7 cellular contexts compared by ENCODE assay signal in genomic region chr1:120598331-120598951, GRCh38.
A peak's percentile ranks its signal among the peaks of the same experiment; 100 is the strongest.
DNase-seq lines count a peak whose midpoint lies in the region; ATAC-seq, FAIRE-seq and TF ChIP-seq lines count a peak whose summit lies in the region.
"Not testable (repeated sequence)": the region's sequence is repeated elsewhere in the genome, so short reads cannot be mapped to it uniquely, and the experiment has no call there.

No MANE protein-coding gene starts in this region.

- not testable (repeated sequence) for H3F3A ChIP-seq in GM23338 (replicated peaks; ENCODE audit: low read depth)

- TF ChIP-seq EP300 in K562 (IDR thresholded peaks at IDR 0.05; ENCODE audit: low read length); upper lobe of left lung (IDR thresholded peaks at IDR 0.05): not testable (repeated sequence)

- not testable (repeated sequence) for BruUV-seq in Panc1 (replicated peaks; lab: Mats Ljungman, UMichigan); K562 (replicated peaks; lab: Mats Ljungman, UMichigan)

- not testable (repeated sequence) for H3K4me3 Mint-ChIP-seq in GM23338

- not testable (repeated sequence) for TF ChIP-seq RAD21 in K562 (CRISPR knock-in tag; conservative IDR thresholded peaks at IDR 0.05 in 1 of 2, IDR thresholded peaks at IDR 0.05 in 1 of 2)

- not testable (repeated sequence) for H3K9me3 ChIP-seq in Panc1 (ENCODE audit: control insufficient read depth, insufficient read depth, low read depth, low read length); K562 (replicated peaks; ENCODE audit: control insufficient read depth, insufficient read depth, low read depth, low read length); heart left ventricle; lung (ENCODE audit: control insufficient read depth in 2 of 2, insufficient read depth in 1 of 2, low read length in 1 of 2); upper lobe of left lung

- not testable (repeated sequence) for H3K4me2 ChIP-seq in GM23338; K562 (ENCODE audit: insufficient read depth, low read length)

- not testable (repeated sequence) for H3K79me2 ChIP-seq in GM23338 (replicated peaks; ENCODE audit: insufficient read depth); K562 (ENCODE audit: control insufficient read depth, insufficient read depth, low read length)

- intact Hi-C loops in Panc1 (cut with micrococcal nuclease; ENCODE audit: unreplicated experiment); K562 (cut with micrococcal nuclease); heart left ventricle (cut with DNase I): not testable (repeated sequence)

- H3K27ac ChIP-seq in GM23338 (ENCODE audit: low read depth); Panc1 (ENCODE audit: low read length); K562 (ENCODE audit: extremely low read depth, low read depth, low read length); heart left ventricle; lung (ENCODE audit: low read depth in 1 of 2, low read length in 1 of 2); upper lobe of left lung: not testable (repeated sequence)

- H3K9me3 Mint-ChIP-seq in GM23338 = not testable (repeated sequence)

- TF ChIP-seq CTCF in GM23338 (conservative IDR thresholded peaks at IDR 0.05; ENCODE audit: low read depth in 2 of 2); Panc1 (IDR thresholded peaks at IDR 0.05); K562 (IDR thresholded peaks at IDR 0.05 in 2 of 3, conservative IDR thresholded peaks at IDR 0.05 in 1 of 3; ENCODE audit: insufficient read depth in 2 of 3, low read depth in 1 of 3, low read length in 3 of 3); heart left ventricle (IDR thresholded peaks at IDR 0.05); lung (IDR thresholded peaks at IDR 0.05; ENCODE audit: control extremely low read depth, extremely low read depth); upper lobe of left lung (IDR thresholded peaks at IDR 0.05): not testable (repeated sequence)

- H3K9me1 ChIP-seq in K562 (ENCODE audit: control insufficient read depth, insufficient read depth, low read length) = not testable (repeated sequence)

- not testable (repeated sequence) for H2AFZ ChIP-seq in GM23338; K562 (ENCODE audit: low read depth, low read length)

- in situ Hi-C loops in Panc1 (cut with HindIII; ENCODE audit: low pct_unique_long_range_greater_than_20kb, low sequenced_read_pairs); K562 (cut with MboI): not testable (repeated sequence)

- H4K20me1 ChIP-seq in GM23338 (replicated peaks; ENCODE audit: insufficient read depth); K562 (replicated peaks; ENCODE audit: control insufficient read depth, insufficient read depth, low read length): not testable (repeated sequence)

- not testable (repeated sequence) for H3K4me1 ChIP-seq in GM23338 (ENCODE audit: insufficient read depth); Panc1 (ENCODE audit: control insufficient read depth, insufficient read depth, low read length); K562 (replicated peaks in 1 of 2; ENCODE audit: control insufficient read depth in 2 of 2, insufficient read depth in 2 of 2, low read length in 2 of 2); heart left ventricle; lung (ENCODE audit: control insufficient read depth in 2 of 2, insufficient read depth in 2 of 2, low read length in 2 of 2); upper lobe of left lung

- not testable (repeated sequence) for TF ChIP-seq POLR2A in K562 (conservative IDR thresholded peaks at IDR 0.05); heart left ventricle (IDR thresholded peaks at IDR 0.05); upper lobe of left lung (IDR thresholded peaks at IDR 0.05)

- CTCF ChIA-PET in Panc1 (lab: Charles Lee); K562 (lab: Yijun Ruan, JAX; ENCODE audit: low intra/inter-chr PET ratio): not testable (repeated sequence)

- not testable (repeated sequence) for H3K9me2 ChIP-seq in GM23338 (ENCODE audit: insufficient read depth)

- POLR2A ChIA-PET in Panc1 (lab: Charles Lee); K562 (lab: Yijun Ruan, JAX): not testable (repeated sequence)

- ATAC-seq in GM23338 (peak; percentile 73), Panc1 (peak; percentile 60), K562 (peak; percentile 74), heart left ventricle (peak in 3 of 4 donors; percentile 3 to 62 (median 54)), left lobe of liver (peak; percentile 51), lung (ENCODE audit: insufficient read depth, low FRiP score) (peak; percentile 79), upper lobe of left lung (ENCODE audit: low FRiP score in 2 of 2) (peak; percentile 48 to 91)

- not testable (repeated sequence) for H3K27ac Mint-ChIP-seq in GM23338

- not testable (repeated sequence) for H3K27me3 ChIP-seq in GM23338 (ENCODE audit: insufficient read depth); Panc1 (ENCODE audit: control insufficient read depth, insufficient read depth, low read length); K562 (ENCODE audit: control insufficient read depth in 2 of 2, insufficient read depth in 2 of 2, low read length in 2 of 2); heart left ventricle; lung (ENCODE audit: control insufficient read depth, insufficient read depth); upper lobe of left lung

- H3K9ac ChIP-seq in K562 (ENCODE audit: insufficient read depth in 1 of 2, low read depth in 2 of 2, low read length in 2 of 2) = not testable (repeated sequence)

- not testable (repeated sequence) for H3K27me3 Mint-ChIP-seq in GM23338 (ENCODE audit: insufficient read depth, low read depth, poor library complexity)

- not testable (repeated sequence) for H3K36me3 ChIP-seq in GM23338 (ENCODE audit: insufficient read depth); Panc1 (ENCODE audit: control insufficient read depth, insufficient read depth, low read length); K562 (ENCODE audit: control insufficient read depth, insufficient read depth, low read length); heart left ventricle; lung (ENCODE audit: control insufficient read depth in 2 of 2, insufficient read depth in 2 of 2, low read length in 2 of 2); upper lobe of left lung

- WGBS in K562 (ENCODE audit: insufficient coverage, low coverage, missing lambda C conversion rate) = no CpG with 5 or more reads among the region's 4 CpGs
- WGBS in heart left ventricle, 4 donors = 64 to 86% methylated on average over 1 to 3 of the region's 4 CpGs; no CpG with 5 or more reads in 2 of the 4 donors
- no CpG with 5 or more reads among the region's 4 CpGs for WGBS in lung, 2 donors
- WGBS in upper lobe of left lung, 2 donors = 71% methylated on average over 3 of the region's 4 CpGs; no CpG with 5 or more reads in 1 of the 2 donors

- FAIRE-seq in K562 (lab: Jason Lieb, UNC) = not testable (repeated sequence)

- H3K4me1 Mint-ChIP-seq in GM23338 = not testable (repeated sequence)

- not testable (repeated sequence) for H3K36me3 Mint-ChIP-seq in GM23338 (ENCODE audit: low read depth)

- not testable (repeated sequence) for DNase-seq in GM23338 (ENCODE audit: low spot score); Panc1 (ENCODE audit: low read depth, low spot score); K562 (ENCODE audit: extremely low read depth in 1 of 4, low spot score in 3 of 4); heart left ventricle; left lobe of liver (ENCODE audit: low spot score); lung (ENCODE audit: low spot score); upper lobe of left lung

- not testable (repeated sequence) for H3K4me3 ChIP-seq in GM23338; Panc1 (ENCODE audit: low read depth in 2 of 2, low read length in 2 of 2); K562; heart left ventricle; lung; upper lobe of left lung
